In genomic region chr19:58356236-58356970, GRCh38 we compare ENCODE assay signal across 7 cellular contexts. TPM values are rescaled to one million over a fixed set of nuclear protein-coding genes. Genes with fewer than 3 reads are reported as not detected.
DNase-seq lines count a peak whose midpoint lies in the region; TF ChIP-seq lines count a peak whose summit lies in the region.
"Had no signal": no experiment of that assay in that cellular context is flagged by ENCODE, and none has a peak within 500 bp of the region (broad histone marks: within the 10 kb centered on the region; RNA-seq: fewer than 3 reads in every experiment).

No MANE protein-coding gene starts in this region.

- no peak overlapping the region for H3T11ph ChIP-seq in H9 (ENCODE audit: low read length)

- TF ChIP-seq CTCF in H9 (conservative IDR thresholded peaks at IDR 0.05): no peak
- no peak for TF ChIP-seq CTCF in ascending aorta (IDR thresholded peaks at IDR 0.05)

- H4K20me1 ChIP-seq in H9 (ENCODE audit: control insufficient read depth, insufficient read depth, insufficient read length): no peaks in the 10 kb centered on the region

- no peak overlapping the region for H3K27ac ChIP-seq in neuronal stem cell (replicated peaks; ENCODE audit: low read length)
- no peak overlapping the region for H3K27ac ChIP-seq in H9 (ENCODE audit: insufficient read length, low read depth, low read length)
- no peak overlapping the region for H3K27ac ChIP-seq in ascending aorta

- H3K79me1 ChIP-seq in neuronal stem cell (ENCODE audit: low read depth, low read length) (peaks cover 7% of the 10 kb centered on the region), H9 (ENCODE audit: insufficient read depth, low read depth, low read length, poor library complexity, severe bottlenecking) (no peaks in the 10 kb centered on the region)

- H3K4me1 Mint-ChIP-seq in H9: peaks cover 0 to 8% of the 10 kb centered on the region in 2 experiments; a peak in 2 of 4 replicates

- H3K27me3 Mint-ChIP-seq in H9 (ENCODE audit: low read depth): no peaks in the 10 kb centered on the region

- H3K36me3 Mint-ChIP-seq in H9 (ENCODE audit: insufficient read depth in 1 of 3, low read depth in 3 of 3): peaks cover 0 to 2% (median 0%) of the 10 kb centered on the region in 3 experiments; a peak in 2 of 7 replicates

- DNase-seq in ELF-1 (ENCODE audit: low read depth, low spot score) (peak; percentile 76), amniotic epithelial cell (ENCODE audit: low read depth) (peak; percentile 21), neuronal stem cell (ENCODE audit: low spot score) (no peak), middle frontal gyrus (ENCODE audit: extremely low spot score, low spot score) (no peak), H9 (no peak), ascending aorta (ENCODE audit: low spot score in 2 of 2) (no peak)
- DNase-seq: NCI-H2029 treated with DMSO at 0.1 percent for 48 hours had no signal

- H3K4me1 ChIP-seq in neuronal stem cell (ENCODE audit: control insufficient read depth in 2 of 2, insufficient read depth in 1 of 2, low read depth in 1 of 2, low read length in 2 of 2) (peaks cover 0 to 2% of the 10 kb centered on the region in 2 donors), H9 (ENCODE audit: insufficient read depth, low read length) (no peaks in the 10 kb centered on the region), ascending aorta (peaks cover 0 to 8% of the 10 kb centered on the region in 2 donors)

- H2BK120ac ChIP-seq in neuronal stem cell (ENCODE audit: low read depth, low read length) (no peak overlapping the region), H9 (ENCODE audit: low read depth, low read length, poor library complexity, severe bottlenecking) (no peak overlapping the region)

- H4K8ac ChIP-seq in neuronal stem cell (ENCODE audit: low read depth, low read length): peak overlapping the region; percentile 17
- no peak overlapping the region for H4K8ac ChIP-seq in H9 (replicated peaks; ENCODE audit: insufficient read length, low read depth, low read length)

- H2BK5ac ChIP-seq in neuronal stem cell (ENCODE audit: low read length): no peak overlapping the region
- no peak overlapping the region for H2BK5ac ChIP-seq in H9 (ENCODE audit: insufficient read length, low read length)

- H3K9me3 ChIP-seq in neuronal stem cell (replicated peaks in 1 of 2; ENCODE audit: control insufficient read depth in 2 of 2, insufficient read depth in 1 of 2, low read depth in 1 of 2, low read length in 2 of 2) (no peaks in the 10 kb centered on the region), H9 (ENCODE audit: control insufficient read depth, low read depth, low read length) (no peaks in the 10 kb centered on the region), ascending aorta (no peaks in the 10 kb centered on the region)

- no peak overlapping the region for H3K56ac ChIP-seq in H9 (ENCODE audit: insufficient read length, low read depth, low read length)

- H3K79me2 ChIP-seq in H9 (ENCODE audit: insufficient read depth, low read length): no peaks in the 10 kb centered on the region

- H4K91ac ChIP-seq in neuronal stem cell (ENCODE audit: low read depth, low read length, poor library complexity): no peak overlapping the region
- no peak overlapping the region for H4K91ac ChIP-seq in H9 (ENCODE audit: insufficient read length, low read depth, low read length)

- WGBS in neuronal stem cell (ENCODE audit: extremely low coverage in 2 of 2, insufficient read length in 2 of 2, insufficient replicate concordance in 1 of 2), 2 donors: no CpG with 5 or more reads among the region's 88 CpGs
- WGBS in H9 (ENCODE audit: extremely low coverage, insufficient read length, low lambda C conversion rate): no CpG with 5 or more reads among the region's 88 CpGs

- H2BK12ac ChIP-seq in neuronal stem cell (ENCODE audit: low read length) (no peak overlapping the region), H9 (ENCODE audit: insufficient read length, low read depth, low read length) (no peak overlapping the region)

- H2BK20ac ChIP-seq in H9 (ENCODE audit: low read depth, low read length, poor library complexity, severe bottlenecking): no peak overlapping the region

- H2BK15ac ChIP-seq in neuronal stem cell (ENCODE audit: low read length): no peak overlapping the region
- H2BK15ac ChIP-seq in H9 (ENCODE audit: low read depth, low read length): no peak overlapping the region

- no peak overlapping the region for H3K4me2 ChIP-seq in neuronal stem cell (ENCODE audit: insufficient read depth, low read length, poor library complexity, severe bottlenecking)
- no peak overlapping the region for H3K4me2 ChIP-seq in H9 (ENCODE audit: insufficient read depth, insufficient read length, low read length)

- H3K18ac ChIP-seq in neuronal stem cell (ENCODE audit: low read length) (no peak overlapping the region), H9 (ENCODE audit: insufficient read length, low read depth, low read length) (no peak overlapping the region)

- H2AFZ ChIP-seq in neuronal stem cell (ENCODE audit: low read length) (no peak overlapping the region), H9 (ENCODE audit: low read length) (no peak overlapping the region)

- no peaks in the 10 kb centered on the region for H3K9me3 Mint-ChIP-seq in H9

- H3K14ac ChIP-seq in neuronal stem cell (ENCODE audit: low read length): no peak overlapping the region
- no peak overlapping the region for H3K14ac ChIP-seq in H9 (ENCODE audit: insufficient read depth, low read length)

- intact Hi-C loops in ascending aorta (cut with DNase I): no loop called here

- H3K27me3 ChIP-seq in neuronal stem cell (ENCODE audit: control insufficient read depth in 3 of 3, insufficient read depth in 3 of 3, low read depth in 1 of 3, low read length in 3 of 3) (no peaks in the 10 kb centered on the region), H9 (ENCODE audit: insufficient read depth, low read length) (no peaks in the 10 kb centered on the region), ascending aorta (no peaks in the 10 kb centered on the region)

- H3K23ac ChIP-seq in neuronal stem cell (ENCODE audit: low read depth, low read length, poor library complexity): peak overlapping the region; percentile 20
- no peak overlapping the region for H3K23ac ChIP-seq in H9 (ENCODE audit: insufficient read length, low read depth, low read length)

- H3K4ac ChIP-seq in neuronal stem cell (ENCODE audit: low read length) (no peak overlapping the region), H9 (ENCODE audit: low read depth, low read length) (no peak overlapping the region)

- no peak overlapping the region for H3K4me3 Mint-ChIP-seq in H9

- H4K5ac ChIP-seq in H9 (ENCODE audit: insufficient read length, low read depth, low read length): no peak overlapping the region

- H3K23me2 ChIP-seq in H9 (ENCODE audit: insufficient read length, low read depth, low read length, poor library complexity, severe bottlenecking): peaks cover 1% of the 10 kb centered on the region

- H3K4me3 ChIP-seq in neuronal stem cell (ENCODE audit: low read length in 2 of 2): no peak overlapping the region
- H3K4me3 ChIP-seq in ascending aorta: peak overlapping the region in 1 of 2 donors; percentile 45

- H3K36me3 ChIP-seq in neuronal stem cell (replicated peaks in 1 of 2; ENCODE audit: control insufficient read depth in 2 of 2, insufficient read depth in 2 of 2, low read length in 2 of 2): peaks cover 7 to 24% of the 10 kb centered on the region in 2 donors
- H3K36me3 ChIP-seq in ascending aorta: no peaks in the 10 kb centered on the region

- no peak overlapping the region for H3K27ac Mint-ChIP-seq in H9

- H2AK5ac ChIP-seq in neuronal stem cell (ENCODE audit: low read depth, low read length) (no peak overlapping the region), H9 (ENCODE audit: insufficient read length, low read length) (no peak overlapping the region)

- H3K9ac ChIP-seq in neuronal stem cell (ENCODE audit: low read depth, low read length, poor library complexity) (peak overlapping the region; percentile 60), H9 (ENCODE audit: extremely low read depth, insufficient read length, low read length) (no peak overlapping the region)

RNA-seq across cellular contexts. Expression of gene A1BG, which starts 3.1 kb away (rescaled TPM):
- 35.9 TPM for polyA plus RNA-seq in neuronal stem cell (2013, experiment 1 of 2)
- polyA plus RNA-seq in neuronal stem cell (2013, experiment 2 of 2): 29.4 TPM
- total RNA-seq in H9 (2021) (17.4 and 22.2 TPM in 2 replicates), ascending aorta (0.32 TPM)

RNA-seq across cellular contexts. Expression of gene ZNF497, which starts 6.1 kb away (rescaled TPM):
- 2.1 TPM for polyA plus RNA-seq in neuronal stem cell (2013, experiment 1 of 2)
- 2.1 TPM for polyA plus RNA-seq in neuronal stem cell (2013, experiment 2 of 2)
- total RNA-seq in H9 (2021) (2.4 TPM in 2 replicates), ascending aorta (not detected)

RNA-seq across cellular contexts. Expression of gene ZNF837, which starts 24.4 kb away (rescaled TPM):
- 3.1 TPM for polyA plus RNA-seq in neuronal stem cell (2013, experiment 1 of 2)
- 3.2 TPM for polyA plus RNA-seq in neuronal stem cell (2013, experiment 2 of 2)
- total RNA-seq in H9 (2021) (3.4 and 3.8 TPM in 2 replicates), ascending aorta (not detected)

RNA-seq across cellular contexts. Expression of gene ZSCAN22, which starts 29.6 kb away (rescaled TPM):
- polyA plus RNA-seq in neuronal stem cell (2013, experiment 1 of 2): 1.8 TPM
- 1.8 TPM for polyA plus RNA-seq in neuronal stem cell (2013, experiment 2 of 2)
- total RNA-seq in H9 (2021): 4.7 and 4.8 TPM in 2 replicates
- 1.9 TPM for total RNA-seq in ascending aorta

RNA-seq across cellular contexts. Expression of gene RPS5, which starts 30.7 kb away (rescaled TPM):
- polyA plus RNA-seq in neuronal stem cell (2013, experiment 1 of 2): 1,502 TPM
- 1,437 TPM for polyA plus RNA-seq in neuronal stem cell (2013, experiment 2 of 2)
- 1,400 and 1,442 TPM in 2 replicates for total RNA-seq in H9 (2021)
- 1,483 TPM for total RNA-seq in ascending aorta

Comparison
In these comparisons a context has a peak if more than half of its experiments do, and no peak if none do; other contexts are left out.
1. DNase-seq: peak in ELF-1 (single experiment) and amniotic epithelial cell (single experiment); none in neuronal stem cell (single experiment), middle frontal gyrus (single experiment), H9 (single experiment) and ascending aorta (0 of 2).
2. RNA of gene A1BG, which starts 3.1 kb away (total RNA-seq): 17.4 to 22.2 TPM in H9; 0.32 TPM in ascending aorta (single experiment); every median in the first group is over 10 times any median in the second.